ENCODE assay signal across 10 cellular contexts in genomic region chr7:129009437-129009836, GRCh38. TPM values are rescaled to one million over a fixed set of nuclear protein-coding genes. Genes with fewer than 3 reads are reported as not detected.
DNase-seq lines count a peak whose midpoint lies in the region; ATAC-seq and TF ChIP-seq lines count a peak whose summit lies in the region.
"Had no signal": no experiment of that assay in that cellular context is flagged by ENCODE, and none has a peak within 500 bp of the region (broad histone marks: within the 10 kb centered on the region; RNA-seq: fewer than 3 reads in every experiment).

No MANE protein-coding gene starts in this region.

- no peak for TF ChIP-seq RAD21 in neural cell (conservative IDR thresholded peaks at IDR 0.05)

- peak overlapping the region; percentile 91 for H3K27ac Mint-ChIP-seq in activated CD8-positive, alpha-beta T cell treated with anti-CD3 and anti-CD28 coated beads for 36 hours
- no peak overlapping the region for H3K27ac Mint-ChIP-seq in activated CD8-positive, alpha-beta T cell treated with anti-CD3 and anti-CD28 coated beads, Interleukin-2, amount 10 ng/mL, durations not matched to agents 7 days and 5 days

- peak; percentile 15 for ATAC-seq in activated CD8-positive, alpha-beta T cell treated with anti-CD3 and anti-CD28 coated beads for 36 hours
- no peak for ATAC-seq in activated CD8-positive, alpha-beta T cell treated with anti-CD3 and anti-CD28 coated beads, Interleukin-2, amount 10 ng/mL, durations not matched to agents 7 days and 5 days
- ATAC-seq in GM21619 (IDR thresholded peaks at IDR 0.05; ENCODE audit: unreplicated experiment) (peak; percentile 58), HG03442 (IDR thresholded peaks at IDR 0.05; ENCODE audit: unreplicated experiment) (peak; percentile 62)

- H3K4me2 ChIP-seq in neural cell (ENCODE audit: low read length): no peak overlapping the region

- H3K9me3 Mint-ChIP-seq in activated CD8-positive, alpha-beta T cell treated with anti-CD3 and anti-CD28 coated beads for 36 hours: no peaks in the 10 kb centered on the region
- H3K9me3 Mint-ChIP-seq in activated CD8-positive, alpha-beta T cell treated with anti-CD3 and anti-CD28 coated beads, Interleukin-2, amount 10 ng/mL, durations not matched to agents 7 days and 5 days (ENCODE audit: insufficient read depth): no peaks in the 10 kb centered on the region

- no peak overlapping the region for H2AFZ ChIP-seq in neural cell (ENCODE audit: low read depth, low read length)

- no peak overlapping the region for H3K4me3 Mint-ChIP-seq in activated CD8-positive, alpha-beta T cell treated with anti-CD3 and anti-CD28 coated beads for 36 hours
- H3K4me3 Mint-ChIP-seq in activated CD8-positive, alpha-beta T cell treated with anti-CD3 and anti-CD28 coated beads, Interleukin-2, amount 10 ng/mL, durations not matched to agents 7 days and 5 days: no peak overlapping the region

- H3K36me3 Mint-ChIP-seq in activated CD8-positive, alpha-beta T cell treated with anti-CD3 and anti-CD28 coated beads for 36 hours (ENCODE audit: low read depth): peaks cover 48% of the 10 kb centered on the region
- peaks cover 60% of the 10 kb centered on the region for H3K36me3 Mint-ChIP-seq in activated CD8-positive, alpha-beta T cell treated with anti-CD3 and anti-CD28 coated beads, Interleukin-2, amount 10 ng/mL, durations not matched to agents 7 days and 5 days (ENCODE audit: low read depth)

- H3K36me3 ChIP-seq in neural cell (ENCODE audit: insufficient read depth, low read length): peaks cover 9% of the 10 kb centered on the region

- no peak overlapping the region for H3K9ac ChIP-seq in neural cell (ENCODE audit: low read length)

- H3K4me1 Mint-ChIP-seq in activated CD8-positive, alpha-beta T cell treated with anti-CD3 and anti-CD28 coated beads for 36 hours (ENCODE audit: low read depth): peaks cover 43% of the 10 kb centered on the region
- H3K4me1 Mint-ChIP-seq in activated CD8-positive, alpha-beta T cell treated with anti-CD3 and anti-CD28 coated beads, Interleukin-2, amount 10 ng/mL, durations not matched to agents 7 days and 5 days (ENCODE audit: low read depth): peaks cover 16% of the 10 kb centered on the region

- no peaks in the 10 kb centered on the region for H3F3A ChIP-seq in neural cell (ENCODE audit: insufficient read depth, low read length, poor library complexity, severe bottlenecking)

- no peaks in the 10 kb centered on the region for H3K27me3 Mint-ChIP-seq in activated CD8-positive, alpha-beta T cell treated with anti-CD3 and anti-CD28 coated beads for 36 hours
- H3K27me3 Mint-ChIP-seq in activated CD8-positive, alpha-beta T cell treated with anti-CD3 and anti-CD28 coated beads, Interleukin-2, amount 10 ng/mL, durations not matched to agents 7 days and 5 days (ENCODE audit: low read depth): no peaks in the 10 kb centered on the region

- DNase-seq in activated CD8-positive, alpha-beta T cell treated with anti-CD3 and anti-CD28 coated beads for 36 hours: peak; percentile 13
- no peak for DNase-seq in activated CD8-positive, alpha-beta T cell treated with anti-CD3 and anti-CD28 coated beads, Interleukin-2, amount 10 ng/mL, durations not matched to agents 7 days and 5 days
- DNase-seq in Ammon's horn (ENCODE audit: low spot score): no peak
- DNase-seq in Kasumi-1 (lab: John Stamatoyannopoulos, UW): no peak
- no peak for DNase-seq in NCI-H774 (lab: John Stamatoyannopoulos, UW)
- DNase-seq: aorta had no signal

- intact Hi-C loops in activated CD8-positive, alpha-beta T cell treated with anti-CD3 and anti-CD28 coated beads for 36 hours (cut with micrococcal nuclease): no loop called here

- no peak for TF ChIP-seq CTCF in activated CD8-positive, alpha-beta T cell treated with anti-CD3 and anti-CD28 coated beads for 36 hours (IDR thresholded peaks at IDR 0.05)
- TF ChIP-seq CTCF in neural cell (IDR thresholded peaks at IDR 0.05; ENCODE audit: poor library complexity, severe bottlenecking): no peak

- no peaks in the 10 kb centered on the region for H3K9me3 ChIP-seq in neural cell (ENCODE audit: low read length)
- H3K9me3 ChIP-seq: esophagus muscularis mucosa had no signal

- TF ChIP-seq EP300 in neural cell (conservative IDR thresholded peaks at IDR 0.05; ENCODE audit: poor library complexity, severe bottlenecking): no peak

- H3K27ac ChIP-seq in neural cell (ENCODE audit: low read length): no peak overlapping the region
- H3K27ac ChIP-seq: esophagus muscularis mucosa had no signal

- peaks cover 11% of the 10 kb centered on the region for H3K79me2 ChIP-seq in neural cell (replicated peaks; ENCODE audit: insufficient read depth, low read length)

- POLR2A ChIA-PET in activated CD8-positive, alpha-beta T cell treated with anti-CD3 and anti-CD28 coated beads for 36 hours (lab: Charles Lee): interaction anchor here (0.9 to 2.5 kb wide), 4 partner anchors 25 to 57 kb away, joined by 3 to 11 read pairs (median 4); partner anchors contain the start of gene TNPO3
- POLR2A ChIA-PET in activated CD8-positive, alpha-beta T cell treated with anti-CD3 and anti-CD28 coated beads, Interleukin-2, amount 10 ng/mL, durations not matched to agents 7 days and 5 days (lab: Charles Lee): interaction anchor here (0.6 to 0.9 kb wide), 2 partner anchors 16 to 45 kb away, joined by 3 read pairs; no protein-coding TSS in a partner anchor

- no peak overlapping the region for H3K4me3 ChIP-seq in neural cell (ENCODE audit: low read length)
- H3K4me3 ChIP-seq: esophagus muscularis mucosa had no signal

- no peaks in the 10 kb centered on the region for H3K27me3 ChIP-seq in neural cell (ENCODE audit: insufficient read depth, low read depth, low read length)
- H3K27me3 ChIP-seq: esophagus muscularis mucosa had no signal

- CTCF ChIA-PET in activated CD8-positive, alpha-beta T cell treated with anti-CD3 and anti-CD28 coated beads for 36 hours (lab: Charles Lee): interaction anchor here (0.9 to 4.3 kb wide), 5 partner anchors 9 to 154 kb away, joined by 3 to 31 read pairs (median 4); no protein-coding TSS in a partner anchor
- CTCF ChIA-PET in activated CD8-positive, alpha-beta T cell treated with anti-CD3 and anti-CD28 coated beads, Interleukin-2, amount 10 ng/mL, durations not matched to agents 7 days and 5 days (lab: Charles Lee): interaction anchor here (1.0 to 2.5 kb wide), 5 partner anchors 10 to 209 kb away, joined by 3 to 16 read pairs (median 4); no protein-coding TSS in a partner anchor

- no peaks in the 10 kb centered on the region for H4K20me1 ChIP-seq in neural cell (ENCODE audit: insufficient read depth)

- H3K9me2 ChIP-seq in neural cell (ENCODE audit: insufficient read depth, low read length): no peaks in the 10 kb centered on the region

TF ChIP-seq in neural cell, 6 proteins besides CTCF, POLR2A, EP300 and RAD21:
- peak; percentile 54 for TF ChIP-seq MXI1 (conservative IDR thresholded peaks at IDR 0.05; ENCODE audit: poor library complexity, severe bottlenecking)
- no peak for TF ChIP-seq REST (IDR thresholded peaks at IDR 0.05; ENCODE audit: borderline replicate concordance)

RNA-seq across cellular contexts. Expression of gene TNPO3, which starts 45.5 kb away (rescaled TPM):
- 10 to 100 TPM; 58.4 to 59.3 TPM for total RNA-seq in activated CD8-positive, alpha-beta T cell treated with anti-CD3 and anti-CD28 coated beads for 36 hours
- total RNA-seq in activated CD8-positive, alpha-beta T cell treated with anti-CD3 and anti-CD28 coated beads, Interleukin-2, amount 10 ng/mL, durations not matched to agents 7 days and 5 days: 10 to 100 TPM; 47.2 to 47.9 TPM
- 45.7 and 47.7 TPM in 2 replicates for polyA plus RNA-seq in neural cell
- 108 TPM in 2 replicates for polyA minus RNA-seq in neural cell
